ENCODE assay signal across 2 cellular contexts in genomic region chr13:32323912-32324311, GRCh38.
TF ChIP-seq lines count a peak whose summit lies in the region.

No MANE protein-coding gene starts in this region.

TF ChIP-seq in IMR-90, 13 proteins besides CTCF, POLR2A, EP300 and RAD21:
- TF ChIP-seq NFE2L2 (IDR thresholded peaks at IDR 0.05; ENCODE audit: low read depth, low read length) (no peak), FOS (IDR thresholded peaks at IDR 0.05; ENCODE audit: low read depth, low read length) (peak; percentile 55; the same call in 1 of the 2 replicates)
TF ChIP-seq in IMR-90: peak in this region for 1.

TF ChIP-seq in GM12878, 131 proteins besides CTCF, POLR2A, EP300 and RAD21:
- TF ChIP-seq JUNB (IDR thresholded peaks at IDR 0.05) (no peak), NFIC (IDR thresholded peaks at IDR 0.05; ENCODE audit: low read depth, low read length) (no peak), ZSCAN29 (IDR thresholded peaks at IDR 0.05) (no peak), TCF3 (IDR thresholded peaks at IDR 0.05; ENCODE audit: borderline replicate concordance, insufficient read depth, low read depth, low read length) (no peak), CREB1 (IDR thresholded peaks at IDR 0.05; ENCODE audit: low read depth) (no peak)
